Comparison of ENCODE assay signal across 11 cellular contexts in the genomic region with DNA sequence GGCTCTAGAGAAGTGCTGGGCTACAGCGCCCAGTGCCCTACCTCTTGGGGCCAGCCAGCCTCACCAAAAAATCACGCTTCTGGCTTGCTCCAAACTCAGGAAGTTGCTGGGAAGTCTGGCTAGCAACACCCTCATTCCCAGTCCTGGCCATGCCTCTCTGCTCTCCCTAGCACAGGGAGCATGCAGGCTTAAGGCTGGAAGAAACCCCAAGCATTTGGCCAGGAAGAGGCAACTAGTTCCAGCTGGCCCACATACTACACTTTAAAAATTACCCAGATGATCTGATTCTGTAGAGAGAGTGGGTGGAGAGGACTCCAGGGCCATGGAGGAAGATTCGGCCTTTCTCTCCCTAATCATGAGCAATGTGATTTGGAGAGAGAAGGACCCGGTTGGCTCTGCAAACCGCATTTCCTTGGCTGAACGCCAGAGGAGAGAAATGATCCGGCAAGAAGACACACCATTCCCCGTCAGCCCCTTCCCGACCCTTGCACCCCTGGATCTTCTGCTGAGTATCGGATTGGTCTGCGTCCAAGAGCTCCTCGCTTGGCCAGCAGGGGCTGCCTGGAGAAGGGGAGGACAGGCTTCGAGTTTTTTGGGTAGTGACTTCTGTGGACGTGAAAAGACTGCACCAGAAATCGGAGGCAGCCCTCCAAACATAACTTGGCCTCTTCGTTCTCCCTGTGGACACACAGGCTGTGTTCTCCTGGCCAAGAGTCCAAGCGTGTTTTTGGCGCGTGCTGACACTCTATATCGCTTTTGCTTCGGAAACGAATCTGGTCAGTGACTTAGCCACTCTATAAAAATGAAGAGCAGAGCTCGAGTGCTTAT.
A peak's percentile ranks its signal among the peaks of the same experiment; 100 is the strongest.
DNase-seq lines count a peak whose midpoint lies in the region; ATAC-seq and TF ChIP-seq lines count a peak whose summit lies in the region.
"Had no signal": no experiment of that assay in that cellular context is flagged by ENCODE, and none has a peak within 500 bp of the region (broad histone marks: within the 10 kb centered on the region; RNA-seq: fewer than 3 reads in every experiment).

No MANE protein-coding gene starts in this region.

- H4K20me1 ChIP-seq in neural progenitor cell (ENCODE audit: low read depth) = no peaks in the 10 kb centered on the region

- DNase-seq in Right ventricle myocardium superior (peak; percentile 81), neural progenitor cell (ENCODE audit: low spot score) (no peak), NCI-H1436 treated with DMSO at 0.1 percent for 48 hours (lab: John Stamatoyannopoulos, UW) (no peak)
- no peak for DNase-seq in activated CD4-positive, alpha-beta T cell treated with anti-CD3 and anti-CD28 coated beads for 36 hours
- DNase-seq: NCI-H446 treated with DMSO at 0.1 percent for 48 hours had no signal

- H3K27me3 Mint-ChIP-seq in neural progenitor cell (ENCODE audit: insufficient read depth, low read depth) = peaks cover 10% of the 10 kb centered on the region
- no peaks in the 10 kb centered on the region for H3K27me3 Mint-ChIP-seq in activated CD4-positive, alpha-beta T cell treated with anti-CD3 and anti-CD28 coated beads for 36 hours
- H3K27me3 Mint-ChIP-seq: B cell had no signal

- H3K4me1 ChIP-seq in ACC112 (ENCODE audit: control insufficient read depth, insufficient read depth, low read length, unreplicated experiment) (peaks cover 14% of the 10 kb centered on the region), neural progenitor cell (peaks cover 25% of the 10 kb centered on the region)

- ATAC-seq in Right ventricle myocardium superior (ENCODE audit: poor library complexity) (peak; percentile 89), HG03469 (IDR thresholded peaks at IDR 0.05; ENCODE audit: unreplicated experiment) (no peak), HG02884 (IDR thresholded peaks at IDR 0.05; ENCODE audit: unreplicated experiment) (no peak)
- ATAC-seq in activated CD4-positive, alpha-beta T cell treated with anti-CD3 and anti-CD28 coated beads for 36 hours = no peak
- ATAC-seq: activated CD4-positive, CD25-positive, alpha-beta regulatory T cell treated with anti-CD3 and anti-CD28 coated beads, Interleukin-2, amount 50 U/mL, for 24 hours had no signal

- TF ChIP-seq CTCF in VCaP (conservative IDR thresholded peaks at IDR 0.05) (no peak), neural progenitor cell (IDR thresholded peaks at IDR 0.05) (peak; percentile 5)

- no peak overlapping the region for H2AFZ ChIP-seq in ACC112 (ENCODE audit: low read length, unreplicated experiment)
- no peak overlapping the region for H2AFZ ChIP-seq in neural progenitor cell (replicated peaks)

- peaks cover 42% of the 10 kb centered on the region for H3K4me1 Mint-ChIP-seq in neural progenitor cell
- peaks cover 2% of the 10 kb centered on the region for H3K4me1 Mint-ChIP-seq in activated CD4-positive, alpha-beta T cell treated with anti-CD3 and anti-CD28 coated beads for 36 hours

- peak overlapping the region; percentile 72 for H3K4me3 ChIP-seq in ACC112 (ENCODE audit: low read depth, low read length)
- no peak overlapping the region for H3K4me3 ChIP-seq in neural progenitor cell

- peaks cover 18% of the 10 kb centered on the region for H3F3A ChIP-seq in neural progenitor cell (ENCODE audit: low read depth)

- no peaks in the 10 kb centered on the region for H3K9me3 Mint-ChIP-seq in neural progenitor cell
- no peaks in the 10 kb centered on the region for H3K9me3 Mint-ChIP-seq in activated CD4-positive, alpha-beta T cell treated with anti-CD3 and anti-CD28 coated beads for 36 hours (ENCODE audit: low read depth)

- H3K9ac ChIP-seq in neural progenitor cell = no peak overlapping the region

- no peaks in the 10 kb centered on the region for H3K36me3 Mint-ChIP-seq in neural progenitor cell
- H3K36me3 Mint-ChIP-seq in activated CD4-positive, alpha-beta T cell treated with anti-CD3 and anti-CD28 coated beads for 36 hours (ENCODE audit: low read depth) = no peaks in the 10 kb centered on the region

- peak overlapping the region; percentile 62 for H3K27ac Mint-ChIP-seq in neural progenitor cell
- H3K27ac Mint-ChIP-seq in activated CD4-positive, alpha-beta T cell treated with anti-CD3 and anti-CD28 coated beads for 36 hours = no peak overlapping the region
- H3K27ac Mint-ChIP-seq: B cell had no signal

- H3K9me3 ChIP-seq in neural progenitor cell (ENCODE audit: low read depth) = no peaks in the 10 kb centered on the region

- H3K4me2 ChIP-seq in neural progenitor cell = peak overlapping the region; percentile 15

- POLR2A ChIA-PET in activated CD4-positive, alpha-beta T cell treated with anti-CD3 and anti-CD28 coated beads for 36 hours (lab: Charles Lee) = no interaction called here

- H3K27ac ChIP-seq in ACC112 (ENCODE audit: low read depth, low read length) (peak overlapping the region; percentile 29), VCaP (peak overlapping the region; percentile 49), neural progenitor cell (peak overlapping the region; percentile 79)

- no peaks in the 10 kb centered on the region for H3K36me3 ChIP-seq in ACC112 (ENCODE audit: insufficient read depth, low read length)
- no peaks in the 10 kb centered on the region for H3K36me3 ChIP-seq in neural progenitor cell

- intact Hi-C loops in Right ventricle myocardium superior (cut with DNase I) = no loop called here
- intact Hi-C loops in activated CD4-positive, alpha-beta T cell treated with anti-CD3 and anti-CD28 coated beads for 36 hours (cut with DNase I, micrococcal nuclease) = loop anchor here in 1 of 2 experiments (10.0 kb wide), 1 partner anchor 1579 kb away; no protein-coding TSS in a partner anchor

- H3K79me2 ChIP-seq in ACC112 (ENCODE audit: control insufficient read depth, insufficient read depth, low read length, unreplicated experiment) = no peaks in the 10 kb centered on the region
- no peaks in the 10 kb centered on the region for H3K79me2 ChIP-seq in neural progenitor cell (ENCODE audit: low read depth)

- H3K27me3 ChIP-seq in ACC112 (ENCODE audit: insufficient read depth, low read length) (no peaks in the 10 kb centered on the region), neural progenitor cell (no peaks in the 10 kb centered on the region)

- CTCF ChIA-PET in activated CD4-positive, alpha-beta T cell treated with anti-CD3 and anti-CD28 coated beads for 36 hours (lab: Charles Lee) = interaction anchor here (0.9 kb wide), 1 partner anchor 263 kb away, joined by 5 read pairs; no protein-coding TSS in a partner anchor

- H3K4me3 Mint-ChIP-seq in neural progenitor cell = no peak overlapping the region
- no peak overlapping the region for H3K4me3 Mint-ChIP-seq in activated CD4-positive, alpha-beta T cell treated with anti-CD3 and anti-CD28 coated beads for 36 hours
- H3K4me3 Mint-ChIP-seq: B cell had no signal

Comparison
In these comparisons a context has a peak if more than half of its experiments do, and no peak if none do; other contexts are left out.
1. H3K27ac ChIP-seq: peak in every context shown above with its lines; median percentile 79 in neural progenitor cell; 49 in VCaP; 29 in ACC112.